ENCODE assay signal across 8 cellular contexts in genomic region chr15:98085003-98085639, GRCh38.
DNase-seq lines count a peak whose midpoint lies in the region; ATAC-seq, FAIRE-seq and TF ChIP-seq lines count a peak whose summit lies in the region.

No MANE protein-coding gene starts in this region.

- H3K79me2 ChIP-seq in MM.1S (ENCODE audit: low read length), result no peaks in the 10 kb centered on the region

- DNase-seq in right atrium auricular region (ENCODE audit: low spot score), result no peak
- DNase-seq in right cardiac atrium, result no peak
- DNase-seq in MM.1S, result peak; percentile 58
- DNase-seq in naive B cell, result peak; percentile 27
- DNase-seq in T-helper 2 cell treated with Interferon-gamma antibody and Interleukin-4, amounts not matched to agents 5 μg/mL and 100 μg/mL, for 36 hours (ENCODE audit: low spot score), result no peak
- no peak for DNase-seq in GOT3 (lab: John Stamatoyannopoulos, UW)

- whole genome bisulfite sequencing in right cardiac atrium, result under 1% methylated on average over 2 of the region's 2 CpGs

- no peak overlapping the region for H2AFZ ChIP-seq in MM.1S (ENCODE audit: low read length)

- H3K9me3 ChIP-seq in right atrium auricular region, result peaks cover 0 to 9% of the 10 kb centered on the region in 2 donors
- H3K9me3 ChIP-seq in right cardiac atrium (ENCODE audit: control insufficient read depth, low read length), result no peaks in the 10 kb centered on the region
- no peaks in the 10 kb centered on the region for H3K9me3 ChIP-seq in MM.1S (replicated peaks; ENCODE audit: insufficient read depth, low read length)

- FAIRE-seq in endometrium (lab: Jason Lieb, UNC), result peak; percentile 60

- no peaks in the 10 kb centered on the region for H4K20me1 ChIP-seq in MM.1S (ENCODE audit: insufficient read depth, low read length)

- peaks cover 0 to 6% of the 10 kb centered on the region in 2 donors for H3K36me3 Mint-ChIP-seq in naive B cell
- H3K36me3 Mint-ChIP-seq in T-helper 2 cell treated with Interferon-gamma antibody and Interleukin-4, amounts not matched to agents 5 μg/mL and 100 μg/mL, for 36 hours (ENCODE audit: low read depth), result no peaks in the 10 kb centered on the region

- H3K4me3 ChIP-seq in right atrium auricular region (no peak overlapping the region), right cardiac atrium (ENCODE audit: low read length) (no peak overlapping the region), MM.1S (ENCODE audit: low read length) (no peak overlapping the region)

- no peaks in the 10 kb centered on the region for H3K9me2 ChIP-seq in MM.1S (replicated peaks; ENCODE audit: insufficient read depth, low read length)

- H3K36me3 ChIP-seq in right atrium auricular region, result no peaks in the 10 kb centered on the region
- H3K36me3 ChIP-seq in MM.1S (replicated peaks; ENCODE audit: insufficient read depth, low read length), result no peaks in the 10 kb centered on the region; the same call in 1 of the 2 replicates

- H3K4me1 Mint-ChIP-seq in naive B cell, result no peaks in the 10 kb centered on the region
- H3K4me1 Mint-ChIP-seq in T-helper 2 cell treated with Interferon-gamma antibody and Interleukin-4, amounts not matched to agents 5 μg/mL and 100 μg/mL, for 36 hours (ENCODE audit: low read depth), result peaks cover 5% of the 10 kb centered on the region

- H3K9ac ChIP-seq in MM.1S (ENCODE audit: low read length), result no peak overlapping the region

- peak overlapping the region in 1 of 6 donors; percentile 4 for H3K27ac Mint-ChIP-seq in naive B cell
- no peak overlapping the region for H3K27ac Mint-ChIP-seq in T-helper 2 cell treated with Interferon-gamma antibody and Interleukin-4, amounts not matched to agents 5 μg/mL and 100 μg/mL, for 36 hours

- intact Hi-C loops in right cardiac atrium (cut with DNase I), result loop anchor here in 2 of 4 donors (2.0 to 5.0 kb wide), 3 partner anchors 93 to 178 kb away; no protein-coding TSS in a partner anchor

- H3K4me1 ChIP-seq in right atrium auricular region (no peaks in the 10 kb centered on the region), right cardiac atrium (ENCODE audit: control insufficient read depth, insufficient read depth, low read length) (no peaks in the 10 kb centered on the region), MM.1S (ENCODE audit: low read length) (no peaks in the 10 kb centered on the region)

- no peaks in the 10 kb centered on the region for H3K27me3 Mint-ChIP-seq in naive B cell
- H3K27me3 Mint-ChIP-seq in T-helper 2 cell treated with Interferon-gamma antibody and Interleukin-4, amounts not matched to agents 5 μg/mL and 100 μg/mL, for 36 hours (ENCODE audit: low read depth), result no peaks in the 10 kb centered on the region

- TF ChIP-seq CTCF in right atrium auricular region (IDR thresholded peaks at IDR 0.05) (peak; percentile 25 to 78), MM.1S (IDR thresholded peaks at IDR 0.05; ENCODE audit: low read length) (peak; percentile 67)

- no peak overlapping the region for H3K4me2 ChIP-seq in MM.1S (ENCODE audit: low read depth, low read length)

- no peak for ATAC-seq in right cardiac atrium
- ATAC-seq in SK-N-SH treated with all-trans-retinoic acid at 6 μM for 48 hours, result peak; percentile 54; the same call in 2 of the 3 replicates
- no peak for ATAC-seq in naive B cell (ENCODE audit: low read depth in 2 of 2)

- peaks cover 4 to 9% (median 6%) of the 10 kb centered on the region in 7 donors for H3K9me3 Mint-ChIP-seq in naive B cell
- H3K9me3 Mint-ChIP-seq in T-helper 2 cell treated with Interferon-gamma antibody and Interleukin-4, amounts not matched to agents 5 μg/mL and 100 μg/mL, for 36 hours, result no peaks in the 10 kb centered on the region

- no peak overlapping the region for H3K4me3 Mint-ChIP-seq in naive B cell
- H3K4me3 Mint-ChIP-seq in T-helper 2 cell treated with Interferon-gamma antibody and Interleukin-4, amounts not matched to agents 5 μg/mL and 100 μg/mL, for 36 hours, result no peak overlapping the region

- no peaks in the 10 kb centered on the region for H3F3A ChIP-seq in MM.1S (ENCODE audit: insufficient read depth, low read length)

- H3K27ac ChIP-seq in right atrium auricular region, result no peak overlapping the region
- H3K27ac ChIP-seq in right cardiac atrium (ENCODE audit: low read length), result no peak overlapping the region
- no peak overlapping the region for H3K27ac ChIP-seq in MM.1S (ENCODE audit: low read length)

- H3K27me3 ChIP-seq in right atrium auricular region (no peaks in the 10 kb centered on the region), right cardiac atrium (ENCODE audit: control insufficient read depth, insufficient read depth) (no peaks in the 10 kb centered on the region), MM.1S (replicated peaks; ENCODE audit: insufficient read depth, low read length) (no peaks in the 10 kb centered on the region)

TF ChIP-seq in SK-N-SH treated with all-trans-retinoic acid at 6 μM for 48 hours, 23 proteins besides CTCF, POLR2A, EP300 and RAD21:
- TF ChIP-seq ZNF70 (CRISPR knock-in tag; IDR thresholded peaks at IDR 0.05), result no peak
- no peak for TF ChIP-seq ZFP30 (CRISPR knock-in tag; IDR thresholded peaks at IDR 0.05)

Comparison
In these comparisons a context has a peak if more than half of its experiments do, and no peak if none do; other contexts are left out.
1. DNase-seq: peak in MM.1S (single experiment) and naive B cell (single experiment); none in right atrium auricular region (single experiment), right cardiac atrium (0 of 3), T-helper 2 cell treated with Interferon-gamma antibody and Interleukin-4, amounts not matched to agents 5 μg/mL and 100 μg/mL, for 36 hours (single experiment) and GOT3 (single experiment).